In genomic region chr2:150710041-150710440, GRCh38 we compare ENCODE assay signal across 9 cellular contexts.
"Had no signal": no experiment of that assay in that cellular context is flagged by ENCODE, and none has a peak within 500 bp of the region (broad histone marks: within the 10 kb centered on the region; RNA-seq: fewer than 3 reads in every experiment).

No MANE protein-coding gene starts in this region.

- H2AFZ ChIP-seq: GM23248 had no signal

- FAIRE-seq: HTR-8/SVneo had no signal

- H3K9me3 ChIP-seq: HAP-1 had no signal

- H3K4me3 ChIP-seq: GM23248, HAP-1 had no signal

- H3K4me2 ChIP-seq: KMS-11 had no signal

- ATAC-seq: HCT116 had no signal

- H3K9ac ChIP-seq: GM23248, KMS-11 had no signal

- H3K27ac ChIP-seq: GM23248, KMS-11 had no signal

- H3K36me3 ChIP-seq: HAP-1 had no signal

- DNase-seq: GM23248, GOT3, H7, HFFc6, KBM-7 had no signal
